Comparison of ENCODE assay signal across 25 cellular contexts in genomic region chr16:11684231-11685025, GRCh38. TPM values are rescaled to one million over a fixed set of nuclear protein-coding genes. Genes with fewer than 3 reads are reported as not detected.
A peak's percentile ranks its signal among the peaks of the same experiment; 100 is the strongest.
DNase-seq lines count a peak whose midpoint lies in the region; ATAC-seq and TF ChIP-seq lines count a peak whose summit lies in the region.
"Had no signal": no experiment of that assay in that cellular context is flagged by ENCODE, and none has a peak within 500 bp of the region (broad histone marks: within the 10 kb centered on the region; RNA-seq: fewer than 3 reads in every experiment).

No MANE protein-coding gene starts in this region.

- H3K4me1 Mint-ChIP-seq in IgD-negative memory B cell (peaks cover 53 to 74% (median 73%) of the 10 kb centered on the region in 3 donors), chondrocyte (ENCODE audit: low read depth) (peaks cover 45% of the 10 kb centered on the region), osteocyte (ENCODE audit: unreplicated experiment) (peaks cover 34% of the 10 kb centered on the region)
- peaks cover 29 to 49% (median 37%) of the 10 kb centered on the region in 3 donors for H3K4me1 Mint-ChIP-seq in CD8-positive, alpha-beta memory T cell

- peaks cover 96% of the 10 kb centered on the region for H3K4me1 ChIP-seq in BLaER1
- peaks cover 33% of the 10 kb centered on the region for H3K4me1 ChIP-seq in CD8-positive, alpha-beta memory T cell (ENCODE audit: insufficient read depth, low read length)
- H3K4me1 ChIP-seq: breast epithelium had no signal

- POLR2A ChIA-PET in CD8-positive, alpha-beta memory T cell (lab: Charles Lee): no interaction called here

- H3K4me3 Mint-ChIP-seq in IgD-negative memory B cell (peak overlapping the region in 3 of 4 donors; percentile 31 to 63 (median 52)), chondrocyte (ENCODE audit: unreplicated experiment) (no peak overlapping the region), osteocyte (ENCODE audit: unreplicated experiment) (no peak overlapping the region)
- H3K4me3 Mint-ChIP-seq in CD8-positive, alpha-beta memory T cell: no peak overlapping the region
- H3K4me3 Mint-ChIP-seq: activated CD4-positive, alpha-beta T cell treated with anti-CD3 and anti-CD28 coated beads, Interleukin-2, amount 10 ng/mL, durations not matched to agents 7 days and 5 days; activated naive CD4-positive, alpha-beta T cell treated with anti-CD3 and anti-CD28 coated beads, Interleukin-2, amount 10 ng/mL, durations not matched to agents 7 days and 5 days; activated T-helper 1 cell treated with anti-CD3 and anti-CD28 coated beads, Interleukin-12 subunit alpha, Interleukin-12 subunit beta, Interleukin-2, Interleukin-4 antibody, amounts not matched to agents 30 ng/mL and 10 ng/mL and 1 ng/mL, durations not matched to agents 14 hours and 24 hours and 36 hours; natural killer cell treated with Interleukin-12 subunit alpha and Interleukin-12 subunit beta and Interleukin-15 and Interleukin-18, amount 100 ng/mL, for 72 hours had no signal

- no peaks in the 10 kb centered on the region for H3K9me3 Mint-ChIP-seq in IgD-negative memory B cell
- no peaks in the 10 kb centered on the region for H3K9me3 Mint-ChIP-seq in chondrocyte (ENCODE audit: low read depth)
- H3K9me3 Mint-ChIP-seq in osteocyte (ENCODE audit: unreplicated experiment): no peaks in the 10 kb centered on the region
- no peaks in the 10 kb centered on the region for H3K9me3 Mint-ChIP-seq in CD8-positive, alpha-beta memory T cell
- H3K9me3 Mint-ChIP-seq: activated CD4-positive, alpha-beta T cell treated with anti-CD3 and anti-CD28 coated beads, Interleukin-2, amount 10 ng/mL, durations not matched to agents 7 days and 5 days; activated naive CD4-positive, alpha-beta T cell treated with anti-CD3 and anti-CD28 coated beads, Interleukin-2, amount 10 ng/mL, durations not matched to agents 7 days and 5 days; activated T-helper 1 cell treated with anti-CD3 and anti-CD28 coated beads, Interleukin-12 subunit alpha, Interleukin-12 subunit beta, Interleukin-2, Interleukin-4 antibody, amounts not matched to agents 30 ng/mL and 10 ng/mL and 1 ng/mL, durations not matched to agents 14 hours and 24 hours and 36 hours; natural killer cell treated with Interleukin-12 subunit alpha and Interleukin-12 subunit beta and Interleukin-15 and Interleukin-18, amount 100 ng/mL, for 72 hours had no signal

- H3K36me3 Mint-ChIP-seq in IgD-negative memory B cell (peaks cover 9% of the 10 kb centered on the region), chondrocyte (ENCODE audit: low read depth) (peaks cover 35% of the 10 kb centered on the region), osteocyte (ENCODE audit: unreplicated experiment) (peaks cover 59% of the 10 kb centered on the region)
- H3K36me3 Mint-ChIP-seq in CD8-positive, alpha-beta memory T cell: peaks cover 14 to 94% (median 34%) of the 10 kb centered on the region in 3 donors

- H4K20me1 ChIP-seq in BLaER1: peaks cover 39% of the 10 kb centered on the region

- no peak for ATAC-seq in GM21619 (IDR thresholded peaks at IDR 0.05; ENCODE audit: unreplicated experiment)
- no peak for ATAC-seq in GM18517 (IDR thresholded peaks at IDR 0.05; ENCODE audit: unreplicated experiment)
- ATAC-seq: HepG2; left ventricle myocardium superior; natural killer cell treated with Interleukin-12 subunit alpha and Interleukin-12 subunit beta and Interleukin-15 and Interleukin-18, amount 100 ng/mL, for 72 hours had no signal

- H3K36me3 ChIP-seq in BLaER1: peaks cover 73% of the 10 kb centered on the region
- peaks cover 40% of the 10 kb centered on the region for H3K36me3 ChIP-seq in CD8-positive, alpha-beta memory T cell (ENCODE audit: insufficient read depth, low read length)
- H3K36me3 ChIP-seq: breast epithelium had no signal

- H3K27ac Mint-ChIP-seq in IgD-negative memory B cell (peak overlapping the region; percentile 95 to 98 (median 97)), chondrocyte (ENCODE audit: unreplicated experiment) (peak overlapping the region; percentile 14), osteocyte (ENCODE audit: unreplicated experiment) (peak overlapping the region; percentile 44)
- H3K27ac Mint-ChIP-seq in CD8-positive, alpha-beta memory T cell: peak overlapping the region in 2 of 8 donors; percentile 26 to 42
- H3K27ac Mint-ChIP-seq: activated CD4-positive, alpha-beta T cell treated with anti-CD3 and anti-CD28 coated beads, Interleukin-2, amount 10 ng/mL, durations not matched to agents 7 days and 5 days; activated naive CD4-positive, alpha-beta T cell treated with anti-CD3 and anti-CD28 coated beads, Interleukin-2, amount 10 ng/mL, durations not matched to agents 7 days and 5 days; activated T-helper 1 cell treated with anti-CD3 and anti-CD28 coated beads, Interleukin-12 subunit alpha, Interleukin-12 subunit beta, Interleukin-2, Interleukin-4 antibody, amounts not matched to agents 30 ng/mL and 10 ng/mL and 1 ng/mL, durations not matched to agents 14 hours and 24 hours and 36 hours; natural killer cell treated with Interleukin-12 subunit alpha and Interleukin-12 subunit beta and Interleukin-15 and Interleukin-18, amount 100 ng/mL, for 72 hours had no signal

- peak; percentile 14 for DNase-seq in chondrocyte (ENCODE audit: low spot score)
- DNase-seq in osteocyte (ENCODE audit: extremely low spot score, unreplicated experiment): no peak
- no peak for DNase-seq in NCI-H2196 (lab: John Stamatoyannopoulos, UW; ENCODE audit: unreplicated experiment)
- no peak for DNase-seq in CD8-positive, alpha-beta memory T cell
- DNase-seq: activated CD4-positive, alpha-beta T cell treated with anti-CD3 and anti-CD28 coated beads, Interleukin-2, amount 10 ng/mL, durations not matched to agents 7 days and 5 days; activated naive CD4-positive, alpha-beta T cell treated with anti-CD3 and anti-CD28 coated beads, Interleukin-2, amount 10 ng/mL, durations not matched to agents 7 days and 5 days; effector CD8-positive, alpha-beta T cell; left ventricle myocardium superior; midbrain; NCI-H1105; NCI-H1930; PC-9; Right ventricle myocardium superior; small intestine; T1000; trophoblast cell; WERI-Rb-1 had no signal

- no peak overlapping the region for H3K4me3 ChIP-seq in BLaER1
- no peak overlapping the region for H3K4me3 ChIP-seq in CD8-positive, alpha-beta memory T cell (ENCODE audit: low read length)
- H3K4me3 ChIP-seq: breast epithelium, PC-9 had no signal

- CTCF ChIA-PET in CD8-positive, alpha-beta memory T cell (lab: Charles Lee): interaction anchor here (1.2 kb wide), 1 partner anchor 30 kb away, joined by 5 read pairs; no protein-coding TSS in a partner anchor

- H3K27me3 Mint-ChIP-seq in IgD-negative memory B cell (peaks cover 4% of the 10 kb centered on the region), chondrocyte (ENCODE audit: low read depth) (no peaks in the 10 kb centered on the region), osteocyte (ENCODE audit: unreplicated experiment) (no peaks in the 10 kb centered on the region)
- H3K27me3 Mint-ChIP-seq in CD8-positive, alpha-beta memory T cell: no peaks in the 10 kb centered on the region
- H3K27me3 Mint-ChIP-seq: activated CD4-positive, alpha-beta T cell treated with anti-CD3 and anti-CD28 coated beads, Interleukin-2, amount 10 ng/mL, durations not matched to agents 7 days and 5 days; activated naive CD4-positive, alpha-beta T cell treated with anti-CD3 and anti-CD28 coated beads, Interleukin-2, amount 10 ng/mL, durations not matched to agents 7 days and 5 days; natural killer cell treated with Interleukin-12 subunit alpha and Interleukin-12 subunit beta and Interleukin-15 and Interleukin-18, amount 100 ng/mL, for 72 hours had no signal

- H3K27ac ChIP-seq in BLaER1: no peak overlapping the region; the same call in 1 of the 2 replicates
- H3K27ac ChIP-seq in CD8-positive, alpha-beta memory T cell (ENCODE audit: low read depth, low read length): no peak overlapping the region
- H3K27ac ChIP-seq: breast epithelium, PC-9, WERI-Rb-1 had no signal

- H3K9ac ChIP-seq in BLaER1: no peak overlapping the region

- H3K4me2 ChIP-seq in BLaER1: peak overlapping the region; percentile 98
- H3K4me2 ChIP-seq: PC-9 had no signal

- H3K9me3 ChIP-seq in BLaER1: no peaks in the 10 kb centered on the region
- H3K9me3 ChIP-seq in CD8-positive, alpha-beta memory T cell (ENCODE audit: low read length): no peaks in the 10 kb centered on the region
- H3K9me3 ChIP-seq: breast epithelium had no signal

- no peaks in the 10 kb centered on the region for H3K27me3 ChIP-seq in BLaER1
- H3K27me3 ChIP-seq in CD8-positive, alpha-beta memory T cell (ENCODE audit: insufficient read depth, low read length, poor library complexity, severe bottlenecking): no peaks in the 10 kb centered on the region
- H3K27me3 ChIP-seq: breast epithelium had no signal

- TF ChIP-seq CTCF in chondrocyte (IDR thresholded peaks at IDR 0.05) (no peak), osteocyte (IDR thresholded peaks at IDR 0.05) (no peak)

RNA-seq across cellular contexts. Expression of gene SNN, which starts 16.2 kb away (rescaled TPM):
- polyA plus RNA-seq in IgD-negative memory B cell: 60.9 TPM
- 12.5 to 15.3 TPM (median 14.0 TPM) in 3 replicates for total RNA-seq in chondrocyte
- 23.4 and 24.0 TPM in 2 replicates for total RNA-seq in osteocyte
- total RNA-seq in CD8-positive, alpha-beta memory T cell: 1 to 10 TPM; 5.8 to 6.0 TPM
- 10.6 TPM for polyA plus RNA-seq in CD8-positive, alpha-beta memory T cell

RNA-seq across cellular contexts. Expression of gene TXNDC11, which starts 58.2 kb away (rescaled TPM):
- polyA plus RNA-seq in IgD-negative memory B cell: 78.0 TPM
- 34.9 to 53.1 TPM (median 39.7 TPM) in 3 replicates for total RNA-seq in chondrocyte
- 31.9 and 32.3 TPM in 2 replicates for total RNA-seq in osteocyte
- total RNA-seq in CD8-positive, alpha-beta memory T cell: 10 to 100 TPM; 32.8 to 38.8 TPM
- polyA plus RNA-seq in CD8-positive, alpha-beta memory T cell: 57.8 TPM

Comparison
In these comparisons a context has a peak if more than half of its experiments do, and no peak if none do; other contexts are left out.
1. H3K4me3 Mint-ChIP-seq: peak in IgD-negative memory B cell (3 of 4); none in chondrocyte (single experiment), osteocyte (single experiment) and CD8-positive, alpha-beta memory T cell (0 of 7).